16 cellular contexts compared by ENCODE assay signal in the genomic region with DNA sequence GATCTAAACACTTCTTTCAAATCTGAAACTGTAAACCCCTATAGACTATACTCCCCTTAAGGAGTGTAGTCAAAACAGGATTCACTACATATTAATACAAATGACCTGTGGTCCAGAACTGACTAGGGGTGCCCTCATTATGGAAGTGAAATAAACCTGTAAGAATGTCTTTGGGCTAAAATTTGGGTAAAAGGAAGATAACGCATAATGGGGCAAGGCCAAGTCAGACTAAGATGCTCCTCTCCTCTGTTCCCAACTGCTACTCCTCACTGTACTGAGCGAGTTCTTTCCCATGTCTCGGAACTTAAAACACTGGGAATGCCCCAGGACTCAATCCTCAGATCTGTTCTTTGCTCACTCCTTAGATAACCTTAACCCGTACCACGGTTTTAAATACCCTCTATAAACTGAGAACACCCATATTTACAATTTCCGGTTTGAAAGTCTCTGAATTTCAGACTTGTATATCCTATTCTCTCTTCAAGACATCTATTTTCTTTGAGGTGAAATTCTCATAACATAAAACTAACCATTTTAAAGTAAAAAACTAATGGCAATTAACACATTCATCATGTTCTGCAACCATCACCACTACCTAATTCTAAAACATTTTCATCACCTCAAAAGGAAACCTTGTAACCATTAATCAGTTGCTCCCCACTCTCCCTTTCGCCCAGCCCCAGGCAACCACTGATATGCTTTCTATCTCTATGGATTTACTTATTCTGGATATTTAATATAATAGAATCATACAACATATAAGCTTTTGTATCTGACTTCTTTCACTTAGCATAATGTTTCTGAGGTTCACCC. TPM values are rescaled to one million over a fixed set of nuclear protein-coding genes. Genes with fewer than 3 reads are reported as not detected.
A peak's percentile ranks its signal among the peaks of the same experiment; 100 is the strongest.
DNase-seq lines count a peak whose midpoint lies in the region; ATAC-seq and TF ChIP-seq lines count a peak whose summit lies in the region.
"Had no signal": no experiment of that assay in that cellular context is flagged by ENCODE, and none has a peak within 500 bp of the region (broad histone marks: within the 10 kb centered on the region; RNA-seq: fewer than 3 reads in every experiment).

No MANE protein-coding gene starts in this region.

- H3K27ac Mint-ChIP-seq in activated CD4-positive, alpha-beta T cell treated with anti-CD3 and anti-CD28 coated beads, Interleukin-2, amount 10 ng/mL, durations not matched to agents 24 days and 14 days = no peak overlapping the region
- no peak overlapping the region for H3K27ac Mint-ChIP-seq in activated T-helper 17 cell treated with anti-CD3 and anti-CD28 coated beads, Interleukin-2, amount 50 U/mL, for 72 hours
- H3K27ac Mint-ChIP-seq in stimulated activated memory B cell treated with anti-CD40 and anti-IgM and Interleukin-4, amounts not matched to agents 10 μg/mL and 1 μg/mL and 100 μg/mL, for 72 hours = peak overlapping the region; percentile 79
- H3K27ac Mint-ChIP-seq in Calu3 (ENCODE audit: unreplicated experiment) = no peak overlapping the region
- H3K27ac Mint-ChIP-seq: dendritic cell treated with granulocyte-macrophage colony-stimulating factor and Interleukin-4, amounts not matched to agents 40 ng/mL and 50 ng/mL, for 4 days had no signal

- peaks cover 46% of the 10 kb centered on the region for H3K4me1 Mint-ChIP-seq in activated CD4-positive, alpha-beta T cell treated with anti-CD3 and anti-CD28 coated beads, Interleukin-2, amount 10 ng/mL, durations not matched to agents 24 days and 14 days
- H3K4me1 Mint-ChIP-seq in activated T-helper 17 cell treated with anti-CD3 and anti-CD28 coated beads, Interleukin-2, amount 50 U/mL, for 72 hours = peaks cover 35% of the 10 kb centered on the region
- H3K4me1 Mint-ChIP-seq in stimulated activated memory B cell treated with anti-CD40 and anti-IgM and Interleukin-4, amounts not matched to agents 10 μg/mL and 1 μg/mL and 100 μg/mL, for 72 hours = peaks cover 65% of the 10 kb centered on the region
- H3K4me1 Mint-ChIP-seq in Calu3 (ENCODE audit: low read depth, unreplicated experiment) = peaks cover 18% of the 10 kb centered on the region

- no peaks in the 10 kb centered on the region for H3K27me3 Mint-ChIP-seq in activated CD4-positive, alpha-beta T cell treated with anti-CD3 and anti-CD28 coated beads, Interleukin-2, amount 10 ng/mL, durations not matched to agents 24 days and 14 days
- H3K27me3 Mint-ChIP-seq in activated T-helper 17 cell treated with anti-CD3 and anti-CD28 coated beads, Interleukin-2, amount 50 U/mL, for 72 hours = no peaks in the 10 kb centered on the region
- H3K27me3 Mint-ChIP-seq in stimulated activated memory B cell treated with anti-CD40 and anti-IgM and Interleukin-4, amounts not matched to agents 10 μg/mL and 1 μg/mL and 100 μg/mL, for 72 hours = no peaks in the 10 kb centered on the region
- no peaks in the 10 kb centered on the region for H3K27me3 Mint-ChIP-seq in Calu3 (ENCODE audit: unreplicated experiment)
- H3K27me3 Mint-ChIP-seq: dendritic cell treated with granulocyte-macrophage colony-stimulating factor and Interleukin-4, amounts not matched to agents 40 ng/mL and 50 ng/mL, for 4 days had no signal

- no TSS peak for BruUV-seq in Calu3 (replicated peaks; lab: Mats Ljungman, UMichigan)

- TF ChIP-seq CTCF in Calu3 (IDR thresholded peaks at IDR 0.05; ENCODE audit: unreplicated experiment) = no peak

- peak; percentile 23 for ATAC-seq in HG02885 (IDR thresholded peaks at IDR 0.05; ENCODE audit: poor library complexity, unreplicated experiment)
- peak; percentile 3 for ATAC-seq in activated T-helper 17 cell treated with anti-CD3 and anti-CD28 coated beads, Interleukin-2, amount 50 U/mL, for 72 hours (replicated peaks)
- ATAC-seq in stimulated activated memory B cell treated with anti-CD40 and anti-IgM and Interleukin-4, amounts not matched to agents 10 μg/mL and 1 μg/mL and 100 μg/mL, for 72 hours = no peak
- ATAC-seq: heart left ventricle had no signal

- H3K36me3 Mint-ChIP-seq in activated CD4-positive, alpha-beta T cell treated with anti-CD3 and anti-CD28 coated beads, Interleukin-2, amount 10 ng/mL, durations not matched to agents 24 days and 14 days (ENCODE audit: low read depth) = peaks cover 12% of the 10 kb centered on the region
- peaks cover 5% of the 10 kb centered on the region for H3K36me3 Mint-ChIP-seq in activated T-helper 17 cell treated with anti-CD3 and anti-CD28 coated beads, Interleukin-2, amount 50 U/mL, for 72 hours (ENCODE audit: low read depth)
- H3K36me3 Mint-ChIP-seq in stimulated activated memory B cell treated with anti-CD40 and anti-IgM and Interleukin-4, amounts not matched to agents 10 μg/mL and 1 μg/mL and 100 μg/mL, for 72 hours = no peaks in the 10 kb centered on the region
- H3K36me3 Mint-ChIP-seq in Calu3 (ENCODE audit: insufficient read depth, unreplicated experiment) = peaks cover 25% of the 10 kb centered on the region

- CTCF ChIA-PET in Calu3 (lab: Charles Lee) = no interaction called here

- H3K4me3 Mint-ChIP-seq in activated CD4-positive, alpha-beta T cell treated with anti-CD3 and anti-CD28 coated beads, Interleukin-2, amount 10 ng/mL, durations not matched to agents 24 days and 14 days = no peak overlapping the region
- peak overlapping the region; percentile 41 for H3K4me3 Mint-ChIP-seq in activated T-helper 17 cell treated with anti-CD3 and anti-CD28 coated beads, Interleukin-2, amount 50 U/mL, for 72 hours
- H3K4me3 Mint-ChIP-seq in stimulated activated memory B cell treated with anti-CD40 and anti-IgM and Interleukin-4, amounts not matched to agents 10 μg/mL and 1 μg/mL and 100 μg/mL, for 72 hours = peak overlapping the region; percentile 20
- H3K4me3 Mint-ChIP-seq in Calu3 (ENCODE audit: low read depth, unreplicated experiment) = no peak overlapping the region
- H3K4me3 Mint-ChIP-seq: dendritic cell treated with granulocyte-macrophage colony-stimulating factor and Interleukin-4, amounts not matched to agents 40 ng/mL and 50 ng/mL, for 4 days had no signal

- H3K9me3 Mint-ChIP-seq in activated CD4-positive, alpha-beta T cell treated with anti-CD3 and anti-CD28 coated beads, Interleukin-2, amount 10 ng/mL, durations not matched to agents 24 days and 14 days = no peaks in the 10 kb centered on the region
- no peaks in the 10 kb centered on the region for H3K9me3 Mint-ChIP-seq in activated T-helper 17 cell treated with anti-CD3 and anti-CD28 coated beads, Interleukin-2, amount 50 U/mL, for 72 hours
- H3K9me3 Mint-ChIP-seq in stimulated activated memory B cell treated with anti-CD40 and anti-IgM and Interleukin-4, amounts not matched to agents 10 μg/mL and 1 μg/mL and 100 μg/mL, for 72 hours = no peaks in the 10 kb centered on the region
- H3K9me3 Mint-ChIP-seq in Calu3 (ENCODE audit: low read depth, unreplicated experiment) = no peaks in the 10 kb centered on the region
- H3K9me3 Mint-ChIP-seq: dendritic cell treated with granulocyte-macrophage colony-stimulating factor and Interleukin-4, amounts not matched to agents 40 ng/mL and 50 ng/mL, for 4 days had no signal

- intact Hi-C loops in activated CD4-positive, alpha-beta T cell treated with anti-CD3 and anti-CD28 coated beads, Interleukin-2, amount 10 ng/mL, durations not matched to agents 24 days and 14 days (cut with micrococcal nuclease) = no loop called here
- intact Hi-C loops in Calu3 (cut with micrococcal nuclease; ENCODE audit: unreplicated experiment) = no loop called here

- peak; percentile 45 for DNase-seq in activated CD4-positive, alpha-beta T cell treated with anti-CD3 and anti-CD28 coated beads, Interleukin-2, amount 10 ng/mL, durations not matched to agents 24 days and 14 days
- no peak for DNase-seq in activated CD4-positive, alpha-beta T cell treated with anti-CD3 and anti-CD28 coated beads, Interleukin-2, amount 50 U/mL, for 48 hours
- no peak for DNase-seq in SIG-M5 (lab: John Stamatoyannopoulos, UW)
- DNase-seq in Calu3 = no peak
- no peak for DNase-seq in cerebellar nuclear complex (lab: John Stamatoyannopoulos, UW)
- DNase-seq: activated CD4-positive, alpha-beta T cell treated with anti-CD3 and anti-CD28 coated beads, Interleukin-2, amount 50 U/mL, for 4 hours; aorta; erythroblast; heart left ventricle; IMR-90; islet precursor cell; NCI-H1105 had no signal

RNA-seq across cellular contexts. Expression of gene THAP12, which starts 4.0 kb away (rescaled TPM):
- 77.8 and 80.9 TPM in 2 replicates for total RNA-seq in activated CD4-positive, alpha-beta T cell treated with anti-CD3 and anti-CD28 coated beads, Interleukin-2, amount 10 ng/mL, durations not matched to agents 24 days and 14 days
- total RNA-seq in activated T-helper 17 cell treated with anti-CD3 and anti-CD28 coated beads, Interleukin-2, amount 50 U/mL, for 72 hours = 10 to 100 TPM; 25.5 to 39.6 TPM
- total RNA-seq in Calu3 (2022) = 45.9 and 49.2 TPM in 2 replicates

RNA-seq across cellular contexts. Expression of gene GVQW3, which starts 4.2 kb away (rescaled TPM):
- total RNA-seq in activated CD4-positive, alpha-beta T cell treated with anti-CD3 and anti-CD28 coated beads, Interleukin-2, amount 10 ng/mL, durations not matched to agents 24 days and 14 days = 3.7 and 4.3 TPM in 2 replicates
- 1 to 10 TPM; 1.6 to 2.5 TPM for total RNA-seq in activated T-helper 17 cell treated with anti-CD3 and anti-CD28 coated beads, Interleukin-2, amount 50 U/mL, for 72 hours
- 6.7 and 7.2 TPM in 2 replicates for total RNA-seq in Calu3 (2022)

Comparison
In these comparisons a context has a peak if more than half of its experiments do, and no peak if none do; other contexts are left out.
1. H3K4me3 Mint-ChIP-seq: peak in activated T-helper 17 cell treated with anti-CD3 and anti-CD28 coated beads, Interleukin-2, amount 50 U/mL, for 72 hours (single experiment) and stimulated activated memory B cell treated with anti-CD40 and anti-IgM and Interleukin-4, amounts not matched to agents 10 μg/mL and 1 μg/mL and 100 μg/mL, for 72 hours (single experiment); none in activated CD4-positive, alpha-beta T cell treated with anti-CD3 and anti-CD28 coated beads, Interleukin-2, amount 10 ng/mL, durations not matched to agents 24 days and 14 days (single experiment) and Calu3 (single experiment).